ENCODE assay signal across 8 cellular contexts in the genomic region with DNA sequence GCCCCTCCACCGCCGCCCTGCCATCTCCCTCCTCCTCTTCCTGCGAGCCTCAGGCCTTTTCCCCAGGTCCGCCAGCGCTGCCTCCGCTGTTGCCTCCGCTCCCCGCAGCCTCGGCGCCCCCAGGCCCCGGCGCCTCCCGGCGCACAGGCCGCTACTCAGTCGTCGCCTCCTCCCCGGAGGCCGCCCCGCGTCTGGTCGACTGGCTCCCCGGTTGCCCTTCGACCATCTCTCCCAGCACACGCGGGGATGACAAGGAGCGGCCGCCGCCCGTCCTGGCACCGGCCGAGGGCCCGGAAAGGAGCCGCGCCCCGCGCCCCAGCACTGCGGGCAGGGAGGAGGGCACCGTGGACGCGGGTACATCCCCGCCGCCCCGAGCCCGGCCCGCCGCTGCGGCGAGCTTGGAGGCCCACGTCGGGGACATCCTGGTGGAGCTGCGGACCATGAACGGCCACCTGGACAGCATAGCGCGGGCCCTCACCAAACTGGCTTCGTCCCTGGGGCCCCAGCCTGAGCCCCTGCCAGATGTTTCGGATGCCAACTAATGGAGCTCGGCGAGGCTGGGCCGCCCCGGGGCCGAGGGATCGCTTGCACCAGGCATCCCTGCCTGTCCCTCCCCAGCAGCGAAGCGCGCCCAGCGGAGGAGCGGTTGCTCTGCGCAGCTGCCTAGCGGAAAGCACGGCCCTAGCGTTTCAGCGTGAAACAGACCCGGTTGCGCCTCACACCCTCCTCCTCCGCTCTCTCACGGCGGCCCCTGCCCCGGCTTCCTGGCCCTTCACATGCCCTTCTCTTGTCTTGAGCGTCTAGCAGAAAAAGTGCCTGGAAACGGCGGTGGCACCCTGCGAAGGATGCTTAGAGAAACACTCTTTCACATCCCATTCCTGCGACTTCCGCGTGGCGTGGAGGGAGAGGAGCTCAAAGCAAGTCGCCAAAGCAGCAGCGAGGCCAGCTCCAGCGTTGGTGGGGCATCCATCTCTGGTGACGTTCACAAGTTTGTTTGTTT.
DNase-seq lines count a peak whose midpoint lies in the region; ATAC-seq and TF ChIP-seq lines count a peak whose summit lies in the region.

No MANE protein-coding gene starts in this region.

- no peaks in the 10 kb centered on the region for H3K9me3 ChIP-seq in OCI-LY1 (ENCODE audit: low read length)

- TF ChIP-seq CTCF in OCI-LY1 (IDR thresholded peaks at IDR 0.05; ENCODE audit: low read length) = no peak

- peaks cover 10% of the 10 kb centered on the region for H3K27me3 Mint-ChIP-seq in activated naive CD4-positive, alpha-beta T cell treated with anti-CD3 and anti-CD28 coated beads, Interleukin-2, amount 50 U/mL, for 24 hours

- no peak overlapping the region for H2AFZ ChIP-seq in OCI-LY1 (ENCODE audit: low read length)

- no peaks in the 10 kb centered on the region for H3K36me3 ChIP-seq in OCI-LY1 (ENCODE audit: insufficient read depth, low read length)

- H3K9me2 ChIP-seq in OCI-LY1 (ENCODE audit: low read depth, low read length) = no peaks in the 10 kb centered on the region

- H3K4me3 ChIP-seq in OCI-LY1 (ENCODE audit: low read depth, low read length, poor library complexity, severe bottlenecking) = peak overlapping the region; percentile 24

- no peaks in the 10 kb centered on the region for H3K79me2 ChIP-seq in OCI-LY1 (ENCODE audit: insufficient read depth, low read length)

- peak; percentile 58 for DNase-seq in iPS-NIHi11 (ENCODE audit: low spot score)
- DNase-seq in stimulated activated CD4-positive, alpha-beta T cell treated with anti-CD3 and anti-CD28 coated beads, Interleukin-1b, Interleukin-23, amount 100 ng/mL, for 24 hours (ENCODE audit: low read depth in 4 of 4, low spot score in 1 of 4) = peak in 3 of 4 experiments; percentile 15 to 40 (median 39)
- no peak for DNase-seq in NCI-H82 treated with DMSO at 0.1 percent for 48 hours (lab: John Stamatoyannopoulos, UW; ENCODE audit: unreplicated experiment)
- no peak for DNase-seq in NCI-H524 (lab: John Stamatoyannopoulos, UW)
- no peak for DNase-seq in SW480 (ENCODE audit: low spot score)

- no peak for ATAC-seq in GM18498 (IDR thresholded peaks at IDR 0.05; ENCODE audit: unreplicated experiment)

- H3K27ac ChIP-seq in OCI-LY1 (ENCODE audit: low read depth, low read length, poor library complexity, severe bottlenecking) = no peak overlapping the region

- no peaks in the 10 kb centered on the region for H3K36me3 Mint-ChIP-seq in activated naive CD4-positive, alpha-beta T cell treated with anti-CD3 and anti-CD28 coated beads, Interleukin-2, amount 50 U/mL, for 24 hours

- peaks cover 31% of the 10 kb centered on the region for H3K4me1 Mint-ChIP-seq in activated naive CD4-positive, alpha-beta T cell treated with anti-CD3 and anti-CD28 coated beads, Interleukin-2, amount 50 U/mL, for 24 hours

- no peak overlapping the region for H3K27ac Mint-ChIP-seq in activated naive CD4-positive, alpha-beta T cell treated with anti-CD3 and anti-CD28 coated beads, Interleukin-2, amount 50 U/mL, for 24 hours

- H3K9ac ChIP-seq in OCI-LY1 (ENCODE audit: low read length) = no peak overlapping the region

- H3K9me3 Mint-ChIP-seq in activated naive CD4-positive, alpha-beta T cell treated with anti-CD3 and anti-CD28 coated beads, Interleukin-2, amount 50 U/mL, for 24 hours = no peaks in the 10 kb centered on the region

- H3K27me3 ChIP-seq in OCI-LY1 (ENCODE audit: insufficient read depth, low read length) = no peaks in the 10 kb centered on the region

- no peaks in the 10 kb centered on the region for H4K20me1 ChIP-seq in OCI-LY1 (ENCODE audit: insufficient read depth, low read length)

- H3K4me3 Mint-ChIP-seq in activated naive CD4-positive, alpha-beta T cell treated with anti-CD3 and anti-CD28 coated beads, Interleukin-2, amount 50 U/mL, for 24 hours = peak overlapping the region; percentile 46

- H3F3A ChIP-seq in OCI-LY1 (ENCODE audit: insufficient read depth, low read length) = no peaks in the 10 kb centered on the region

- H3K4me2 ChIP-seq in OCI-LY1 (ENCODE audit: low read length) = peak overlapping the region; percentile 41; the same call in 1 of the 2 replicates

- peaks cover 34% of the 10 kb centered on the region for H3K4me1 ChIP-seq in OCI-LY1 (ENCODE audit: insufficient read depth, low read length, severe bottlenecking)

Comparison
In these comparisons a context has a peak if more than half of its experiments do, and no peak if none do; other contexts are left out.
1. DNase-seq: peak in iPS-NIHi11 (single experiment) and stimulated activated CD4-positive, alpha-beta T cell treated with anti-CD3 and anti-CD28 coated beads, Interleukin-1b, Interleukin-23, amount 100 ng/mL, for 24 hours (3 of 4); none in NCI-H82 treated with DMSO at 0.1 percent for 48 hours (single experiment), NCI-H524 (0 of 2) and SW480 (single experiment).